ENCODE assay signal across 8 cellular contexts in genomic region chr19:48899781-48900476, GRCh38. TPM values are rescaled to one million over a fixed set of nuclear protein-coding genes. Genes with fewer than 3 reads are reported as not detected.
DNase-seq lines count a peak whose midpoint lies in the region; ATAC-seq, FAIRE-seq and TF ChIP-seq lines count a peak whose summit lies in the region.

Gene NUCB1 (plus strand): TSS chr19:48900312. CDS start chr19:48900797, 485 bp downstream.

- no peaks in the 10 kb centered on the region for H3K9me3 Mint-ChIP-seq in chondrocyte (ENCODE audit: low read depth)

- peak within 1 kb of the TSS; percentile 92 for H3K4me3 Mint-ChIP-seq in chondrocyte (ENCODE audit: unreplicated experiment)

- peak; percentile 97 for FAIRE-seq in kidney (lab: Jason Lieb, UNC)

- TF ChIP-seq CTCF in chondrocyte (IDR thresholded peaks at IDR 0.05) = peak; percentile 67
- TF ChIP-seq CTCF in kidney (IDR thresholded peaks at IDR 0.05; ENCODE audit: borderline replicate concordance, extremely low read depth, insufficient read depth) = peak; percentile 8

- H3K36me3 Mint-ChIP-seq in chondrocyte (ENCODE audit: low read depth) = peaks cover 9% of the 10 kb centered on the region

- H3K4me1 Mint-ChIP-seq in chondrocyte (ENCODE audit: low read depth) = peaks cover 26% of the 10 kb centered on the region

- H3K4me3 ChIP-seq in kidney (ENCODE audit: low read length in 2 of 2) = peak within 1 kb of the TSS; percentile 62 to 78

- H3K27ac ChIP-seq in kidney (ENCODE audit: low read depth in 2 of 2, low read length in 2 of 2) = peak within 1 kb of the TSS; percentile 71 to 95

- H3K4me1 ChIP-seq in kidney (ENCODE audit: control insufficient read depth in 1 of 2, insufficient read depth in 1 of 2, low read depth in 1 of 2, low read length in 2 of 2) = peaks cover 3 to 10% of the 10 kb centered on the region in 2 donors

- no peaks in the 10 kb centered on the region for H3K27me3 Mint-ChIP-seq in chondrocyte (ENCODE audit: low read depth)

- peak; percentile 99 for DNase-seq in AG08396 (ENCODE audit: low spot score)
- peak; percentile 96 for DNase-seq in NCI-H510A treated with DMSO at 0.1 percent for 48 hours (lab: John Stamatoyannopoulos, UW)
- DNase-seq in activated CD4-positive, alpha-beta T cell treated with anti-CD3 and anti-CD28 coated beads for 24 hours (ENCODE audit: low read depth in 2 of 2) = peak; percentile 99 to 100
- DNase-seq in chondrocyte (ENCODE audit: low spot score) = peak; percentile 98
- DNase-seq in kidney = peak; percentile 99
- peak; percentile 100 for DNase-seq in stimulated activated CD4-positive, alpha-beta T cell treated with anti-CD3 and anti-CD28 coated beads, Interleukin-15, amount 100 ng/mL, for 24 hours

- H3K36me3 ChIP-seq in kidney (ENCODE audit: control insufficient read depth in 1 of 2, insufficient read depth in 2 of 2, low read length in 2 of 2) = peaks cover 4 to 5% of the 10 kb centered on the region in 2 donors

- H3K9ac ChIP-seq in kidney (ENCODE audit: low read length in 2 of 2) = peak within 1 kb of the TSS; percentile 57 to 99

- H3K9me3 ChIP-seq in kidney (ENCODE audit: control insufficient read depth in 1 of 2, low read length in 2 of 2) = no peaks in the 10 kb centered on the region

- intact Hi-C loops in kidney (cut with DNase I) = no loop called here

- ATAC-seq in GM19025 (IDR thresholded peaks at IDR 0.05; ENCODE audit: low read depth, unreplicated experiment) (peak; percentile 86), HG03378 (IDR thresholded peaks at IDR 0.05; ENCODE audit: unreplicated experiment) (peak; percentile 75)

- peak within 1 kb of the TSS; percentile 92 for H3K27ac Mint-ChIP-seq in chondrocyte (ENCODE audit: unreplicated experiment)

RNA-seq across cellular contexts. Expression of gene NUCB1, which starts in this region (rescaled TPM):
- 209 to 277 TPM (median 215 TPM) in 3 replicates for total RNA-seq in chondrocyte
- total RNA-seq in kidney = 265 TPM
- polyA plus RNA-seq in kidney (ENCODE audit: insufficient read depth, low read depth, low replicate concordance) = 503 TPM

Comparison
In these comparisons a context has a peak if more than half of its experiments do, and no peak if none do; other contexts are left out.
1. Peak in every context shown above with its lines: DNase-seq, ATAC-seq, H3K4me3 ChIP-seq and H3K27ac ChIP-seq.